In the genomic region with DNA sequence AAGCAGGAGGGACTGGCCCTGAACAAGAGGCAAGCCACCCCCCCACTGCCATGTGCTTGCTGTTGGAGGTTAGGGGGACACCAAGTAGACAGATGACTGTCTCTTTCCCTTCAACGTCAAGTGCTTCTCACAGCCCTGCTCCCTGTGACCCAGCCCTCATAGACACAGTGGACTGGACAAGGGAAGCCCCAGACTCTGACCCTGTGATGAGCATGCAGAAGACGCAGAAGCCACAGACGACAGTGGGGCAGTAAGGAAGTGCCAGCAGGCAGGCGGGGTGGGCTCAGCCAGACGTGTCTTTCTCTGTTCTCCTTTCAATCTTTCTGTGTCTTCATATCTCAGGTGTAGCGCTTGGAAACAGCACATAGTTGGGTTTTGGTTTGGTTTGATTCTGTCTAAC, we compare ENCODE assay signal across 23 cellular contexts. TPM values are rescaled to one million over a fixed set of nuclear protein-coding genes. Genes with fewer than 3 reads are reported as not detected.
"Had no signal": no experiment of that assay in that cellular context is flagged by ENCODE, and none has a peak within 500 bp of the region (broad histone marks: within the 10 kb centered on the region; RNA-seq: fewer than 3 reads in every experiment).

No MANE protein-coding gene starts in this region.

- H3K9me3 Mint-ChIP-seq: activated naive CD4-positive, alpha-beta T cell treated with anti-CD3 and anti-CD28 coated beads for 36 hours; activated T-helper 17 cell treated with anti-CD3 and anti-CD28 coated beads, Interleukin-2, amount 50 U/mL, for 72 hours had no signal

- H3K4me3 Mint-ChIP-seq: activated naive CD4-positive, alpha-beta T cell treated with anti-CD3 and anti-CD28 coated beads for 36 hours; activated T-helper 17 cell treated with anti-CD3 and anti-CD28 coated beads, Interleukin-2, amount 50 U/mL, for 72 hours; nephron progenitor cell had no signal

- H3K36me3 ChIP-seq: adrenal gland, colonic mucosa, gastrocnemius medialis, left lung, spleen, upper lobe of right lung had no signal

- H3K4me1 ChIP-seq: adrenal gland, colonic mucosa, gastrocnemius medialis, upper lobe of right lung had no signal

- H3K27ac Mint-ChIP-seq: activated naive CD4-positive, alpha-beta T cell treated with anti-CD3 and anti-CD28 coated beads for 36 hours; activated T-helper 17 cell treated with anti-CD3 and anti-CD28 coated beads, Interleukin-2, amount 50 U/mL, for 72 hours had no signal

- H3K27me3 Mint-ChIP-seq: activated T-helper 17 cell treated with anti-CD3 and anti-CD28 coated beads, Interleukin-2, amount 50 U/mL, for 72 hours had no signal

- H3K4me1 Mint-ChIP-seq: activated T-helper 17 cell treated with anti-CD3 and anti-CD28 coated beads, Interleukin-2, amount 50 U/mL, for 72 hours had no signal

- H3K4me3 ChIP-seq: adrenal gland, colonic mucosa, gastrocnemius medialis, left lung, spleen, upper lobe of right lung had no signal

- H3K9me3 ChIP-seq: adrenal gland, colonic mucosa, gastrocnemius medialis, left lung, spleen, upper lobe of right lung had no signal

- DNase-seq: activated CD4-positive, alpha-beta T cell treated with anti-CD3 and anti-CD28 coated beads for 4 hours; activated naive CD4-positive, alpha-beta T cell treated with anti-CD3 and anti-CD28 coated beads for 36 hours; activated T-cell treated with anti-CD3 and anti-CD28 coated beads for 4 hours; adrenal gland; colonic mucosa; effector CD4-positive, alpha-beta T cell; gastrocnemius medialis; islet precursor cell; left lung; mesenchymal stem cell; nephron progenitor cell; spleen; stimulated activated CD4-positive, alpha-beta T cell treated with anti-CD3 and anti-CD28 coated beads, Interleukin-1b, Interleukin-23, amount 100 ng/mL, for 48 hours; stimulated activated naive CD4-positive, alpha-beta T cell treated with Interleukin-2 at 50 U/mL for 16 hours; T1000; upper lobe of right lung had no signal

- ATAC-seq: activated T-helper 17 cell treated with anti-CD3 and anti-CD28 coated beads, Interleukin-2, amount 50 U/mL, for 72 hours; gastrocnemius medialis; left lung; sciatic nerve; upper lobe of right lung had no signal

- H3K27ac ChIP-seq: adrenal gland, colonic mucosa, gastrocnemius medialis, left lung, spleen, upper lobe of right lung, VCaP had no signal

RNA-seq across cellular contexts. Expression of a gene that starts 16.1 kb away (rescaled TPM):
- total RNA-seq: activated CD8-positive, alpha-beta memory T cell treated with anti-CD3 and anti-CD28 coated beads for 36 hours; activated naive CD4-positive, alpha-beta T cell treated with anti-CD3 and anti-CD28 coated beads for 36 hours; osteoblast; pulmonary artery endothelial cell; temporal lobe had no signal
